10 cellular contexts compared by ENCODE assay signal in the genomic region with DNA sequence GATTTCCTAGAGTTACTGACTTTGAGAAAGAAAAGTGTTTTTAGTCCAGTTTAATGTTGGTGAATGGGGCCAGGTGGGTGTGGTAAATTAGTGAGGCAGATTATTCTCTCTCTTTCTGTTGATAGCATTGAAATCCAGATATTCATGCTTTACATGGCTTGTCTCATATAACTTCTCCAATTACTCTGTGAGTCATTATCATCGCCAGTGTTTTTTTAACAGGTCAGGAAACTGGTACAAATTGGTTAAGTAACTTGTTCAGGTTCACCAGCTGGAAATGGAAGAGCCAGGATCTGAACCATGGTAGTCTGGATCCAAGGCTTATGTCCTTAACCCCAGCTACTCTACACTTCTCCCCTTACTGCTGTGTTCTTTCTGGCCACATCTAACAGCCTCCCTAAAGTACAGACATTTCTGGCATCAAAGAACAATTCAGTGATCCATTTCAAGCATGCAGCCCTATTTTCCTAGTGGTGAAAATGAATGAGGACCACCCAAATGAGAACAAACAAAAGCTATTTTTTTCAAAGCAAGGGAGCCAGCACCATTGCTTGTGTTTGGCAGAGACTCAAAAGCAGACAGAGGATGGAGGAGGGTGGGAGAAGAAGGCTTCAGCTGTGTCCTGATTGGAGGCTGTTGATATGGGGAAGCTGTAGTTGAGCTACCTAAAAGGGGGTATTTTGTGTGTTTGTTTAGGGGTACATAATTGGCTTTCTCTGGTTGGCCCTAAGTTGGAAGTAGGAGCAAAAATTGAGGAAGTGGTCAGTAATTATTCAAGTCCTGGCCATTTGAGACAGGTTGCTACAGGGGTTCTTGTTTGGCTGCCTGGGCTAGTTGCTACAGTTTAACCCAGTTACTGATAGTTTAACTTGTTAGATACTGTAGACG. TPM values are rescaled to one million over a fixed set of nuclear protein-coding genes. Genes with fewer than 3 reads are reported as not detected.
DNase-seq lines count a peak whose midpoint lies in the region; ATAC-seq and TF ChIP-seq lines count a peak whose summit lies in the region.
"Had no signal": no experiment of that assay in that cellular context is flagged by ENCODE, and none has a peak within 500 bp of the region (broad histone marks: within the 10 kb centered on the region; RNA-seq: fewer than 3 reads in every experiment).

No MANE protein-coding gene starts in this region.

- H3K9ac ChIP-seq in skeletal muscle satellite cell (ENCODE audit: low read depth, low read length): no peak overlapping the region

- H3K4me2 ChIP-seq in skeletal muscle satellite cell (ENCODE audit: low read length): peak overlapping the region; percentile 96

- no peaks in the 10 kb centered on the region for H3K27me3 ChIP-seq in skeletal muscle satellite cell (ENCODE audit: control insufficient read depth, insufficient read depth, low read length)
- peaks cover 8% of the 10 kb centered on the region for H3K27me3 ChIP-seq in effector memory CD4-positive, alpha-beta T cell (replicated peaks; ENCODE audit: control insufficient read depth, insufficient read depth, low read length, poor library complexity, severe bottlenecking)

- DNase-seq in DMS79 treated with DMSO at 0.1 percent for 48 hours (lab: John Stamatoyannopoulos, UW) (peak; percentile 30), DMS79 (lab: John Stamatoyannopoulos, UW) (no peak), M059J (ENCODE audit: low read depth) (peak; percentile 15), cardiac fibroblast (ENCODE audit: low read depth in 2 of 2) (peak; percentile 36 to 53)
- DNase-seq in activated CD4-positive, CD25-positive, alpha-beta regulatory T cell treated with anti-CD3 and anti-CD28 coated beads, Interleukin-2, amount 50 U/mL, for 72 hours: no peak
- DNase-seq in effector memory CD4-positive, alpha-beta T cell: no peak
- DNase-seq: T-cell had no signal

- no peaks in the 10 kb centered on the region for H3K36me3 ChIP-seq in skeletal muscle satellite cell (ENCODE audit: insufficient read depth, low read length)
- H3K36me3 ChIP-seq in effector memory CD4-positive, alpha-beta T cell (ENCODE audit: control insufficient read depth, insufficient read depth, low read length): no peaks in the 10 kb centered on the region

- H3K4me3 ChIP-seq in cardiac fibroblast (replicated peaks in 1 of 2; ENCODE audit: low read depth in 2 of 2, low read length in 2 of 2) (peak overlapping the region; percentile 57 to 66), skeletal muscle satellite cell (ENCODE audit: low read length) (peak overlapping the region; percentile 0)
- H3K4me3 ChIP-seq in effector memory CD4-positive, alpha-beta T cell (ENCODE audit: insufficient read depth, low read depth, low read length, poor library complexity, severe bottlenecking): no peak overlapping the region

- peaks cover 14% of the 10 kb centered on the region for H3K4me1 ChIP-seq in skeletal muscle satellite cell (ENCODE audit: control insufficient read depth, insufficient read depth, low read length)
- peaks cover 4% of the 10 kb centered on the region for H3K4me1 ChIP-seq in effector memory CD4-positive, alpha-beta T cell (ENCODE audit: control insufficient read depth, insufficient read depth, low read length, poor library complexity, severe bottlenecking)

- H3K9me3 ChIP-seq in skeletal muscle satellite cell (replicated peaks; ENCODE audit: low read length): no peaks in the 10 kb centered on the region
- no peaks in the 10 kb centered on the region for H3K9me3 ChIP-seq in effector memory CD4-positive, alpha-beta T cell (ENCODE audit: control insufficient read depth, low read length)

- no peak for TF ChIP-seq CTCF in cardiac fibroblast (IDR thresholded peaks at IDR 0.05; ENCODE audit: low read depth, low read length)

- ATAC-seq in GM21717 (IDR thresholded peaks at IDR 0.05; ENCODE audit: unreplicated experiment): no peak
- ATAC-seq: T-cell had no signal

- H3K27ac ChIP-seq in effector memory CD4-positive, alpha-beta T cell (ENCODE audit: insufficient read depth, low read length, poor library complexity, severe bottlenecking): no peak overlapping the region
- H3K27ac ChIP-seq: 22Rv1 had no signal

RNA-seq across cellular contexts. Expression of gene IRAK3, which starts 1.7 kb away (rescaled TPM):
- total RNA-seq in M059J (2014; rRNA removed; shearing (Covaris generic)): 0.02 and 0.05 TPM in 2 replicates
- 16.2 TPM in 2 replicates for total RNA-seq in skeletal muscle satellite cell (2012; rRNA removed)

RNA-seq across cellular contexts. Expression of gene TMBIM4, which starts 21.0 kb away (rescaled TPM):
- total RNA-seq in M059J (2014; rRNA removed; shearing (Covaris generic)): 153 and 177 TPM in 2 replicates
- total RNA-seq in skeletal muscle satellite cell (2012; rRNA removed): 87.5 and 111 TPM in 2 replicates

Comparison
In these comparisons a context has a peak if more than half of its experiments do, and no peak if none do; other contexts are left out.
1. DNase-seq: peak in DMS79 treated with DMSO at 0.1 percent for 48 hours (single experiment), M059J (single experiment) and cardiac fibroblast (2 of 2); none in DMS79 (single experiment), activated CD4-positive, CD25-positive, alpha-beta regulatory T cell treated with anti-CD3 and anti-CD28 coated beads, Interleukin-2, amount 50 U/mL, for 72 hours (single experiment) and effector memory CD4-positive, alpha-beta T cell (0 of 3).